19 cellular contexts compared by ENCODE assay signal in genomic region chr1:27545876-27546275, GRCh38. TPM values are rescaled to one million over a fixed set of nuclear protein-coding genes. Genes with fewer than 3 reads are reported as not detected.
DNase-seq lines count a peak whose midpoint lies in the region; ATAC-seq and TF ChIP-seq lines count a peak whose summit lies in the region.
"Had no signal": no experiment of that assay in that cellular context is flagged by ENCODE, and none has a peak within 500 bp of the region (broad histone marks: within the 10 kb centered on the region; RNA-seq: fewer than 3 reads in every experiment).

No MANE protein-coding gene starts in this region.

- H3K27ac ChIP-seq in breast epithelium (peak overlapping the region; percentile 90 to 94), gastroesophageal sphincter (peak overlapping the region; percentile 60 to 93 (median 90)), prostate gland (peak overlapping the region; percentile 77 to 79), upper lobe of right lung (peak overlapping the region; percentile 71)
- H3K27ac ChIP-seq: 22Rv1 had no signal

- no TSS peak for BruUV-seq in MCF 10A (replicated peaks; lab: Mats Ljungman, UMichigan)

- H3K4me3 Mint-ChIP-seq in MCF 10A (ENCODE audit: unreplicated experiment), result no peak overlapping the region
- H3K4me3 Mint-ChIP-seq in activated T-helper 1 cell treated with anti-CD3 and anti-CD28 coated beads, Interleukin-12 subunit alpha, Interleukin-12 subunit beta, Interleukin-2, Interleukin-4 antibody, amounts not matched to agents 30 ng/mL and 10 ng/mL and 1 ng/mL, durations not matched to agents 14 hours and 24 hours and 36 hours, result no peak overlapping the region
- H3K4me3 Mint-ChIP-seq: endodermal cell had no signal

- no peaks in the 10 kb centered on the region for H3K27me3 Mint-ChIP-seq in MCF 10A (ENCODE audit: insufficient read depth, unreplicated experiment)
- no peaks in the 10 kb centered on the region for H3K27me3 Mint-ChIP-seq in activated T-helper 1 cell treated with anti-CD3 and anti-CD28 coated beads, Interleukin-12 subunit alpha, Interleukin-12 subunit beta, Interleukin-2, Interleukin-4 antibody, amounts not matched to agents 30 ng/mL and 10 ng/mL and 1 ng/mL, durations not matched to agents 14 hours and 24 hours and 36 hours (ENCODE audit: insufficient read depth)
- H3K27me3 Mint-ChIP-seq: progenitor cell of endocrine pancreas had no signal

- ATAC-seq in gastroesophageal sphincter (no peak), upper lobe of right lung (no peak)
- ATAC-seq: body of pancreas; HCT116; stimulated activated naive CD8-positive, alpha-beta T cell treated with anti-CD3 and anti-CD28 coated beads, Interleukin-15, Interleukin-2, amounts not matched to agents 100 U/mL and 50 U/mL, for 24 hours had no signal

- H3K4me3 ChIP-seq in breast epithelium (no peak overlapping the region), gastroesophageal sphincter (no peak overlapping the region), prostate gland (no peak overlapping the region), upper lobe of right lung (no peak overlapping the region)
- H3K4me3 ChIP-seq: body of pancreas had no signal

- H3K36me3 ChIP-seq in breast epithelium (peaks cover 3% of the 10 kb centered on the region), gastroesophageal sphincter (peaks cover 0 to 45% of the 10 kb centered on the region in 2 donors), prostate gland (peaks cover 0 to 2% of the 10 kb centered on the region in 2 donors), upper lobe of right lung (peaks cover 38% of the 10 kb centered on the region)

- H3K4me1 ChIP-seq in breast epithelium, result peaks cover 8 to 35% of the 10 kb centered on the region in 2 donors
- H3K4me1 ChIP-seq in gastroesophageal sphincter, result peaks cover 9 to 72% (median 50%) of the 10 kb centered on the region in 3 donors
- peaks cover 9% of the 10 kb centered on the region for H3K4me1 ChIP-seq in prostate gland (replicated peaks)
- H3K4me1 ChIP-seq in upper lobe of right lung, result peaks cover 47% of the 10 kb centered on the region

- no peaks in the 10 kb centered on the region for H3K9me3 ChIP-seq in breast epithelium
- H3K9me3 ChIP-seq in gastroesophageal sphincter, result no peaks in the 10 kb centered on the region
- H3K9me3 ChIP-seq in prostate gland, result no peaks in the 10 kb centered on the region
- no peaks in the 10 kb centered on the region for H3K9me3 ChIP-seq in upper lobe of right lung
- H3K9me3 ChIP-seq: body of pancreas had no signal

- intact Hi-C loops in breast epithelium (cut with DNase I; ENCODE audit: low total_unique reads) (no loop called here), MCF 10A (cut with micrococcal nuclease) (no loop called here), prostate gland (cut with DNase I) (no loop called here), upper lobe of right lung (cut with DNase I) (no loop called here)
- intact Hi-C loops in activated T-helper 1 cell treated with anti-CD3 and anti-CD28 coated beads, Interleukin-12 subunit alpha, Interleukin-12 subunit beta, Interleukin-2, Interleukin-4 antibody, amounts not matched to agents 30 ng/mL and 10 ng/mL and 1 ng/mL, durations not matched to agents 14 hours and 24 hours and 36 hours (cut with micrococcal nuclease), result no loop called here

- 65 to 67% methylated on average over 5 of the region's 6 CpGs for WGBS in gastroesophageal sphincter (ENCODE audit: low coverage in 1 of 2), 2 donors
- WGBS in prostate gland, result 64% methylated on average over 6 of the region's 6 CpGs

- no peak overlapping the region for H3K27ac Mint-ChIP-seq in MCF 10A (ENCODE audit: low read depth, unreplicated experiment)
- H3K27ac Mint-ChIP-seq in activated T-helper 1 cell treated with anti-CD3 and anti-CD28 coated beads, Interleukin-12 subunit alpha, Interleukin-12 subunit beta, Interleukin-2, Interleukin-4 antibody, amounts not matched to agents 30 ng/mL and 10 ng/mL and 1 ng/mL, durations not matched to agents 14 hours and 24 hours and 36 hours, result no peak overlapping the region
- H3K27ac Mint-ChIP-seq: endodermal cell had no signal

- TF ChIP-seq POLR2A in breast epithelium (IDR thresholded peaks at IDR 0.05) (no peak), gastroesophageal sphincter (IDR thresholded peaks at IDR 0.05) (no peak), prostate gland (IDR thresholded peaks at IDR 0.05) (no peak)

- peaks cover 28% of the 10 kb centered on the region for H3K4me1 Mint-ChIP-seq in MCF 10A (ENCODE audit: insufficient read depth, unreplicated experiment)
- peaks cover 5% of the 10 kb centered on the region for H3K4me1 Mint-ChIP-seq in activated T-helper 1 cell treated with anti-CD3 and anti-CD28 coated beads, Interleukin-12 subunit alpha, Interleukin-12 subunit beta, Interleukin-2, Interleukin-4 antibody, amounts not matched to agents 30 ng/mL and 10 ng/mL and 1 ng/mL, durations not matched to agents 14 hours and 24 hours and 36 hours (ENCODE audit: low read depth)

- H3K36me3 Mint-ChIP-seq in MCF 10A (ENCODE audit: insufficient read depth, unreplicated experiment), result peaks cover 43% of the 10 kb centered on the region
- peaks cover 11% of the 10 kb centered on the region for H3K36me3 Mint-ChIP-seq in activated T-helper 1 cell treated with anti-CD3 and anti-CD28 coated beads, Interleukin-12 subunit alpha, Interleukin-12 subunit beta, Interleukin-2, Interleukin-4 antibody, amounts not matched to agents 30 ng/mL and 10 ng/mL and 1 ng/mL, durations not matched to agents 14 hours and 24 hours and 36 hours (ENCODE audit: low read depth)

- no peaks in the 10 kb centered on the region for H3K9me3 Mint-ChIP-seq in MCF 10A (ENCODE audit: unreplicated experiment)
- no peaks in the 10 kb centered on the region for H3K9me3 Mint-ChIP-seq in activated T-helper 1 cell treated with anti-CD3 and anti-CD28 coated beads, Interleukin-12 subunit alpha, Interleukin-12 subunit beta, Interleukin-2, Interleukin-4 antibody, amounts not matched to agents 30 ng/mL and 10 ng/mL and 1 ng/mL, durations not matched to agents 14 hours and 24 hours and 36 hours
- H3K9me3 Mint-ChIP-seq: endodermal cell had no signal

- CTCF ChIA-PET in MCF 10A (lab: Yijun Ruan, JAX), result interaction anchor here (0.7 to 3.6 kb wide), 4 partner anchors 10 to 117 kb away, joined by 3 to 36 read pairs (median 4); no protein-coding TSS in a partner anchor

- TF ChIP-seq CTCF in breast epithelium (IDR thresholded peaks at IDR 0.05) (no peak), MCF 10A (IDR thresholded peaks at IDR 0.05; ENCODE audit: unreplicated experiment) (no peak), gastroesophageal sphincter (IDR thresholded peaks at IDR 0.05) (no peak), prostate gland (IDR thresholded peaks at IDR 0.05) (no peak), upper lobe of right lung (IDR thresholded peaks at IDR 0.05) (no peak)

- H3K27me3 ChIP-seq in breast epithelium, result no peaks in the 10 kb centered on the region
- H3K27me3 ChIP-seq in gastroesophageal sphincter, result no peaks in the 10 kb centered on the region
- H3K27me3 ChIP-seq in prostate gland (replicated peaks; ENCODE audit: insufficient read depth), result no peaks in the 10 kb centered on the region
- no peaks in the 10 kb centered on the region for H3K27me3 ChIP-seq in upper lobe of right lung
- H3K27me3 ChIP-seq: body of pancreas had no signal

- DNase-seq in breast epithelium (ENCODE audit: low spot score in 2 of 2) (no peak), MCF 10A (ENCODE audit: unreplicated experiment) (no peak), prostate gland (ENCODE audit: low spot score) (no peak), upper lobe of right lung (no peak), ecto neural progenitor cell (ENCODE audit: low spot score) (no peak)
- DNase-seq in activated T-helper 1 cell treated with anti-CD3 and anti-CD28 coated beads, Interleukin-12 subunit alpha, Interleukin-12 subunit beta, Interleukin-2, Interleukin-4 antibody, amounts not matched to agents 30 ng/mL and 10 ng/mL and 1 ng/mL, durations not matched to agents 14 hours and 24 hours and 36 hours (ENCODE audit: low spot score), result no peak
- no peak for DNase-seq in stimulated activated CD4-positive, alpha-beta T cell treated with anti-CD3 and anti-CD28 coated beads, Interleukin-2, amount 100 ng/mL, for 24 hours
- DNase-seq: activated CD4-positive, alpha-beta T cell treated with anti-CD3 and anti-CD28 coated beads for 4 hours; COR-L47; endodermal cell; mesendoderm; NCI-H2171 treated with DMSO at 0.1 percent for 48 hours; stimulated activated naive CD8-positive, alpha-beta T cell treated with anti-CD3 and anti-CD28 coated beads, Interleukin-15, Interleukin-2, amounts not matched to agents 100 U/mL and 50 U/mL, for 24 hours; T-helper 1 cell had no signal

- POLR2A ChIA-PET in MCF 10A (lab: Yijun Ruan, JAX), result interaction anchor here (0.6 to 4.1 kb wide), 5 partner anchors 7 to 18 kb away, joined by 3 to 28 read pairs (median 5); no protein-coding TSS in a partner anchor

- TF ChIP-seq EP300 in gastroesophageal sphincter (IDR thresholded peaks at IDR 0.05), result no peak

RNA-seq across cellular contexts. Expression of gene WASF2, which starts 55.9 kb away (rescaled TPM):
- total RNA-seq in breast epithelium (10 to 100 TPM; 41.6 to 93.5 (median 43.2) TPM), MCF 10A (2022) (131 and 154 TPM in 2 replicates), gastroesophageal sphincter (100 to 1,000 TPM in 1 of 4 donors, 10 to 100 TPM in 3; 74.7 to 107 (median 79.8) TPM), prostate gland (10 to 100 TPM; 42.0 to 63.6 TPM), upper lobe of right lung (156 TPM)
- total RNA-seq in activated T-helper 1 cell treated with anti-CD3 and anti-CD28 coated beads, Interleukin-12 subunit alpha, Interleukin-12 subunit beta, Interleukin-2, Interleukin-4 antibody, amounts not matched to agents 30 ng/mL and 10 ng/mL and 1 ng/mL, durations not matched to agents 14 hours and 24 hours and 36 hours, result 108 and 109 TPM in 2 replicates

RNA-seq across cellular contexts. Expression of gene AHDC1, which starts 58.1 kb away (rescaled TPM):
- total RNA-seq in breast epithelium (10 to 100 TPM; 10.7 to 17.1 (median 15.4) TPM), MCF 10A (2022) (18.4 and 25.2 TPM in 2 replicates), gastroesophageal sphincter (10 to 100 TPM; 18.2 to 50.3 (median 27.7) TPM), prostate gland (10 to 100 TPM; 27.1 to 83.7 TPM), upper lobe of right lung (34.2 TPM)
- 33.7 and 33.9 TPM in 2 replicates for total RNA-seq in activated T-helper 1 cell treated with anti-CD3 and anti-CD28 coated beads, Interleukin-12 subunit alpha, Interleukin-12 subunit beta, Interleukin-2, Interleukin-4 antibody, amounts not matched to agents 30 ng/mL and 10 ng/mL and 1 ng/mL, durations not matched to agents 14 hours and 24 hours and 36 hours
